2 cellular contexts compared by ENCODE assay signal in genomic region chr1:169786974-169787373, GRCh38.
TF ChIP-seq lines count a peak whose summit lies in the region.

No MANE protein-coding gene starts in this region.

TF ChIP-seq in HepG2, 621 proteins besides CTCF, POLR2A, EP300 and RAD21:
- TF ChIP-seq CSRNP2 (CRISPR knock-in tag; conservative IDR thresholded peaks at IDR 0.05; ENCODE audit: low read depth) (no peak), ZBTB38 (CRISPR knock-in tag; IDR thresholded peaks at IDR 0.05) (no peak), ZFAT (CRISPR knock-in tag; conservative IDR thresholded peaks at IDR 0.05) (no peak), UBTF (CRISPR knock-in tag; IDR thresholded peaks at IDR 0.05) (no peak), ZNF614 (CRISPR knock-in tag; IDR thresholded peaks at IDR 0.05; ENCODE audit: borderline replicate concordance) (no peak), ZNF788 (CRISPR knock-in tag; IDR thresholded peaks at IDR 0.05; ENCODE audit: borderline replicate concordance) (no peak), SP4 (CRISPR knock-in tag; IDR thresholded peaks at IDR 0.05) (no peak), ZNF770 (CRISPR knock-in tag; IDR thresholded peaks at IDR 0.05) (no peak), RFX3 (CRISPR knock-in tag; IDR thresholded peaks at IDR 0.05) (no peak), ZNF296 (CRISPR knock-in tag; conservative IDR thresholded peaks at IDR 0.05) (no peak), ARID4A (CRISPR knock-in tag; IDR thresholded peaks at IDR 0.05; ENCODE audit: borderline replicate concordance) (no peak)

TF ChIP-seq in H1, 55 proteins besides CTCF, POLR2A, EP300 and RAD21:
- no peak for TF ChIP-seq GABPA (IDR thresholded peaks at IDR 0.05; ENCODE audit: borderline replicate concordance, insufficient read depth, low read length)
- TF ChIP-seq CBX5 (IDR thresholded peaks at IDR 0.05; ENCODE audit: low read depth, low read length): no peak
- no peak for TF ChIP-seq E2F6 (IDR thresholded peaks at IDR 0.05)
- no peak for TF ChIP-seq CHD1 (IDR thresholded peaks at IDR 0.05; ENCODE audit: low read depth, low read length)
- TF ChIP-seq MAFK (IDR thresholded peaks at IDR 0.05; ENCODE audit: low read depth, low read length): no peak
- no peak for TF ChIP-seq SP1 (IDR thresholded peaks at IDR 0.05; ENCODE audit: low read depth, low read length)
- no peak for TF ChIP-seq SIN3A (conservative IDR thresholded peaks at IDR 0.05 in 1 of 2, IDR thresholded peaks at IDR 0.05 in 1 of 2; ENCODE audit: low read depth in 1 of 2, low read length in 2 of 2)
